In genomic region chrX:51281758-51282318, GRCh38 we compare ENCODE assay signal across 31 cellular contexts. TPM values are rescaled to one million over a fixed set of nuclear protein-coding genes. Genes with fewer than 3 reads are reported as not detected.
"Had no signal": no experiment of that assay in that cellular context is flagged by ENCODE, and none has a peak within 500 bp of the region (broad histone marks: within the 10 kb centered on the region; RNA-seq: fewer than 3 reads in every experiment).

No MANE protein-coding gene starts in this region.

- DNase-seq: dorsolateral prefrontal cortex; effector CD4-positive, alpha-beta T cell; foreskin melanocyte; glutamatergic neuron; heart right ventricle; hippocampal formation; left cardiac atrium; left lung; mesenchymal stem cell; mucosa of descending colon; naive B cell; stimulated activated CD4-positive, alpha-beta T cell treated with anti-CD3 and anti-CD28 coated beads, Interleukin-12 subunit alpha, Interleukin-12 subunit beta, amount 100 ng/mL, for 4 hours; stimulated activated CD4-positive, alpha-beta T cell treated with anti-CD3 and anti-CD28 coated beads, Interleukin-1b, Interleukin-23, amount 100 ng/mL, for 48 hours; stimulated activated CD4-positive, alpha-beta T cell treated with anti-CD3 and anti-CD28 coated beads, Interleukin-4, amount 100 ng/mL, for 1 hour; stimulated activated CD8-positive, alpha-beta memory T cell treated with anti-CD3 and anti-CD28 coated beads, Interleukin-4, amount 100 ng/mL, for 48 hours; stimulated activated naive CD4-positive, alpha-beta T cell treated with Interleukin-2 at 50 U/mL for 16 hours; stomach; thyroid gland; trophoblast cell had no signal

- ATAC-seq: heart right ventricle; left cardiac atrium; left lung; mucosa of descending colon; natural killer cell treated with Interleukin-12 subunit alpha and Interleukin-12 subunit beta and Interleukin-15 and Interleukin-18, amount 100 ng/mL, for 72 hours; sciatic nerve had no signal

- H3K9me3 ChIP-seq: esophagus muscularis mucosa, heart right ventricle, left lung, mucosa of descending colon, neutrophil, right atrium auricular region, thyroid gland, vagina had no signal

- H3K4me3 Mint-ChIP-seq: mesothelial cell of epicardium; naive B cell; natural killer cell treated with Interleukin-12 subunit alpha and Interleukin-12 subunit beta and Interleukin-15 and Interleukin-18, amount 100 ng/mL, for 72 hours; neural crest cell had no signal

- H3K4me1 ChIP-seq: esophagus muscularis mucosa, heart right ventricle, left lung, parathyroid adenoma, right atrium auricular region, stomach, thyroid gland, vagina had no signal

- H3K4me1 Mint-ChIP-seq: mesothelial cell of epicardium, naive B cell, neural crest cell had no signal

- H3K79me2 ChIP-seq: parathyroid adenoma had no signal

- H3K9me3 Mint-ChIP-seq: natural killer cell treated with Interleukin-12 subunit alpha and Interleukin-12 subunit beta and Interleukin-15 and Interleukin-18, amount 100 ng/mL, for 72 hours had no signal

- H3K36me3 ChIP-seq: esophagus muscularis mucosa, heart right ventricle, left lung, neutrophil, right atrium auricular region, stomach, thyroid gland, vagina had no signal

- H3K36me3 Mint-ChIP-seq: mesothelial cell of epicardium; naive B cell; natural killer cell treated with Interleukin-12 subunit alpha and Interleukin-12 subunit beta and Interleukin-15 and Interleukin-18, amount 100 ng/mL, for 72 hours had no signal

- H3K4me3 ChIP-seq: dorsolateral prefrontal cortex, esophagus muscularis mucosa, heart right ventricle, left lung, mucosa of descending colon, right atrium auricular region, smooth muscle cell, stomach, thyroid gland, vagina had no signal

- H3K27ac ChIP-seq: dorsolateral prefrontal cortex, esophagus muscularis mucosa, heart right ventricle, left lung, neutrophil, parathyroid adenoma, right atrium auricular region, stomach, thyroid gland, vagina had no signal

- H2AFZ ChIP-seq: parathyroid adenoma had no signal

- H3K27ac Mint-ChIP-seq: mesothelial cell of epicardium; naive B cell; natural killer cell treated with Interleukin-12 subunit alpha and Interleukin-12 subunit beta and Interleukin-15 and Interleukin-18, amount 100 ng/mL, for 72 hours; progenitor cell of endocrine pancreas had no signal

- H3K4me2 ChIP-seq: smooth muscle cell had no signal

- H3K27me3 Mint-ChIP-seq: naive B cell, progenitor cell of endocrine pancreas had no signal

- H3K27me3 ChIP-seq: esophagus muscularis mucosa, left lung, neutrophil, right atrium auricular region, thyroid gland, vagina had no signal

RNA-seq across cellular contexts. Expression of gene NUDT10, which starts 50.8 kb away (rescaled TPM):
- total RNA-seq: lung microvascular endothelial cell had no signal
